Comparison of ENCODE assay signal across 19 cellular contexts in the genomic region with DNA sequence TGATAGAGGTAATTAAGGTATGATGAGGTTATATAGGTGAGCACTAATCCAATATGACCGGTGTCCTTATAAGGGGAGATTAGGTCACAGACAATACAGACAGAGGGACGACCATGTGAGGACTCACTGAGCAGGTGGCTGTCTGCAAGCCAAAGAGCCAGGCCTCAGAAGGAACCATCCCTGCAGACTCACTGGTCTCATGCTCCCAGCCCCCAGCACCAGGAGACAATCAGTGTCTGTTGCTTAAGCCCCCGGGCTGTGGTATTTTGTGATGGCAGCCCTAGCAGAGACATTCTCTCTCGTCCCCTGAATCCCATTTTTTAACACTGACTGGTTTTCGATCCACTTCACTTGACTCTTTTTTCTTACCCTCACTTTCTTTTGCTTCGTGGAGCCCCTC. TPM values are rescaled to one million over a fixed set of nuclear protein-coding genes. Genes with fewer than 3 reads are reported as not detected.
A peak's percentile ranks its signal among the peaks of the same experiment; 100 is the strongest.
DNase-seq lines count a peak whose midpoint lies in the region; ATAC-seq and TF ChIP-seq lines count a peak whose summit lies in the region.
"Had no signal": no experiment of that assay in that cellular context is flagged by ENCODE, and none has a peak within 500 bp of the region (broad histone marks: within the 10 kb centered on the region; RNA-seq: fewer than 3 reads in every experiment).

No MANE protein-coding gene starts in this region.

- no peak overlapping the region for H2BK5ac ChIP-seq in neuronal stem cell (ENCODE audit: low read length)

- DNase-seq in Caco-2 (no peak), NCI-H82 (lab: John Stamatoyannopoulos, UW) (peak; percentile 60), WTC11 (ENCODE audit: low spot score) (no peak), neuronal stem cell (ENCODE audit: low spot score) (no peak)
- DNase-seq: CD4-positive, CD25-positive, alpha-beta regulatory T cell; CD8-positive, alpha-beta T cell; DMS 273 treated with DMSO at 0.1 percent for 48 hours; DMS79; EL; GF-D8; H7; HCEC 1CT had no signal

- no peak overlapping the region for H2AK5ac ChIP-seq in neuronal stem cell (ENCODE audit: low read depth, low read length)

- peak overlapping the region; percentile 58 for H3K18ac ChIP-seq in neuronal stem cell (ENCODE audit: low read length)

- H3K27me3 ChIP-seq in Caco-2 (replicated peaks; ENCODE audit: control insufficient read depth, insufficient read depth, low read length) (no peaks in the 10 kb centered on the region), neuronal stem cell (ENCODE audit: control insufficient read depth in 3 of 3, insufficient read depth in 3 of 3, low read depth in 1 of 3, low read length in 3 of 3) (peaks cover 0 to 21% (median 3%) of the 10 kb centered on the region in 3 experiments)

- H3K27me3 Mint-ChIP-seq in Caco-2 (ENCODE audit: insufficient read depth, unreplicated experiment) (peaks cover 26% of the 10 kb centered on the region), WTC11 (ENCODE audit: low read depth) (peaks cover 21% of the 10 kb centered on the region)

- no peak overlapping the region for H2BK12ac ChIP-seq in neuronal stem cell (ENCODE audit: low read length)

- no peak overlapping the region for H4K91ac ChIP-seq in neuronal stem cell (ENCODE audit: low read depth, low read length, poor library complexity)

- H3K36me3 Mint-ChIP-seq in Caco-2 (ENCODE audit: insufficient read depth, unreplicated experiment) (no peaks in the 10 kb centered on the region), WTC11 (peaks cover 28% of the 10 kb centered on the region)
- H3K36me3 Mint-ChIP-seq: CD4-positive, CD25-positive, alpha-beta regulatory T cell; CD8-positive, alpha-beta T cell had no signal

- no peak overlapping the region for H3K9ac ChIP-seq in neuronal stem cell (ENCODE audit: low read depth, low read length, poor library complexity)
- H3K9ac ChIP-seq: BLaER1 had no signal

- no peak overlapping the region for H3K27ac ChIP-seq in neuronal stem cell (replicated peaks; ENCODE audit: low read length)
- H3K27ac ChIP-seq: 22Rv1, BLaER1, C4-2B had no signal

- H3K27ac Mint-ChIP-seq in Caco-2 (ENCODE audit: unreplicated experiment) = peak overlapping the region; percentile 22
- H3K27ac Mint-ChIP-seq in WTC11 = peak overlapping the region; percentile 6; the same call in 1 of the 2 replicates
- H3K27ac Mint-ChIP-seq: B cell; CD4-positive, CD25-positive, alpha-beta regulatory T cell; CD8-positive, alpha-beta T cell had no signal

- no CpG with 5 or more reads among the region's 6 CpGs for WGBS in neuronal stem cell (ENCODE audit: extremely low coverage in 2 of 2, insufficient read length in 2 of 2, insufficient replicate concordance in 1 of 2), 2 donors

- H3K4me1 Mint-ChIP-seq in Caco-2 (ENCODE audit: low read depth, unreplicated experiment) (no peaks in the 10 kb centered on the region), WTC11 (peaks cover 30% of the 10 kb centered on the region)

- H4K8ac ChIP-seq in neuronal stem cell (ENCODE audit: low read depth, low read length) = no peak overlapping the region

- no peaks in the 10 kb centered on the region for H3K79me1 ChIP-seq in neuronal stem cell (ENCODE audit: low read depth, low read length)

- H3K9me3 ChIP-seq in Caco-2 = no peaks in the 10 kb centered on the region
- no peaks in the 10 kb centered on the region for H3K9me3 ChIP-seq in neuronal stem cell (replicated peaks in 1 of 2; ENCODE audit: control insufficient read depth in 2 of 2, insufficient read depth in 1 of 2, low read depth in 1 of 2, low read length in 2 of 2)
- H3K9me3 ChIP-seq: BLaER1 had no signal

- no peak overlapping the region for H3K4ac ChIP-seq in neuronal stem cell (ENCODE audit: low read length)

- TF ChIP-seq CTCF in Caco-2 (IDR thresholded peaks at IDR 0.05; ENCODE audit: insufficient read depth in 1 of 2, low read depth in 1 of 2, low read length in 1 of 2, severe bottlenecking in 1 of 2, unreplicated experiment in 1 of 2) (no peak), WTC11 (IDR thresholded peaks at IDR 0.05) (no peak)

- intact Hi-C loops in Caco-2 (cut with micrococcal nuclease; ENCODE audit: unreplicated experiment) = no loop called here

- H3K14ac ChIP-seq in neuronal stem cell (ENCODE audit: low read length) = no peak overlapping the region

- H2BK120ac ChIP-seq in neuronal stem cell (ENCODE audit: low read depth, low read length) = no peak overlapping the region

- BruUV-seq in Caco-2 (replicated peaks; lab: Mats Ljungman, UMichigan) = no TSS peak

- H2BK15ac ChIP-seq in neuronal stem cell (ENCODE audit: low read length) = no peak overlapping the region

- ATAC-seq in WTC11 (no peak), HG03571 (IDR thresholded peaks at IDR 0.05; ENCODE audit: unreplicated experiment) (no peak), GM18519 (IDR thresholded peaks at IDR 0.05; ENCODE audit: low FRiP score, unreplicated experiment) (no peak), HG02970 (IDR thresholded peaks at IDR 0.05; ENCODE audit: low FRiP score, unreplicated experiment) (no peak)
- ATAC-seq: CD8-positive, alpha-beta T cell had no signal

- H3K9me3 Mint-ChIP-seq in Caco-2 (ENCODE audit: unreplicated experiment) = no peaks in the 10 kb centered on the region
- peaks cover 3% of the 10 kb centered on the region; the same call in 1 of the 2 replicates for H3K9me3 Mint-ChIP-seq in WTC11
- H3K9me3 Mint-ChIP-seq: CD8-positive, alpha-beta T cell had no signal

- CTCF ChIA-PET in Caco-2 (lab: Charles Lee) = no interaction called here
- CTCF ChIA-PET in WTC11 (lab: Charles Lee) = no interaction called here

- H2AFZ ChIP-seq in neuronal stem cell (ENCODE audit: low read length) = no peak overlapping the region

- no peak overlapping the region for H3K4me3 ChIP-seq in Caco-2 (ENCODE audit: low read depth, low read length)
- H3K4me3 ChIP-seq in neuronal stem cell (ENCODE audit: low read length in 2 of 2) = no peak overlapping the region
- H3K4me3 ChIP-seq: BLaER1 had no signal

- H3K4me2 ChIP-seq in neuronal stem cell (ENCODE audit: insufficient read depth, low read length, poor library complexity, severe bottlenecking) = no peak overlapping the region
- H3K4me2 ChIP-seq: BLaER1 had no signal

- POLR2A ChIA-PET in Caco-2 (lab: Charles Lee) (no interaction called here), WTC11 (lab: Charles Lee) (no interaction called here)

- H3K36me3 ChIP-seq in Caco-2 (ENCODE audit: control insufficient read depth, insufficient read depth, low read length) = no peaks in the 10 kb centered on the region
- no peaks in the 10 kb centered on the region for H3K36me3 ChIP-seq in neuronal stem cell (replicated peaks in 1 of 2; ENCODE audit: control insufficient read depth in 2 of 2, insufficient read depth in 2 of 2, low read length in 2 of 2)
- H3K36me3 ChIP-seq: BLaER1 had no signal

- no peak overlapping the region for H3K4me3 Mint-ChIP-seq in Caco-2 (ENCODE audit: unreplicated experiment)
- peak overlapping the region; percentile 77 for H3K4me3 Mint-ChIP-seq in WTC11
- H3K4me3 Mint-ChIP-seq: B cell; CD4-positive, CD25-positive, alpha-beta regulatory T cell; CD8-positive, alpha-beta T cell had no signal

- H3K4me1 ChIP-seq in Caco-2 = no peaks in the 10 kb centered on the region
- H3K4me1 ChIP-seq in neuronal stem cell (ENCODE audit: control insufficient read depth in 2 of 2, insufficient read depth in 1 of 2, low read depth in 1 of 2, low read length in 2 of 2) = peaks cover 3 to 5% of the 10 kb centered on the region in 2 donors

- no peak overlapping the region for H3K23ac ChIP-seq in neuronal stem cell (ENCODE audit: low read depth, low read length, poor library complexity)

TF ChIP-seq in WTC11, 78 proteins besides CTCF, POLR2A, EP300 and RAD21 (continues in another document):
- TF ChIP-seq KAT7 (CRISPR knock-in tag; IDR thresholded peaks at IDR 0.05; ENCODE audit: borderline replicate concordance) (no peak), ETV6 (CRISPR knock-in tag; IDR thresholded peaks at IDR 0.05) (no peak), FOXJ3 (CRISPR knock-in tag; IDR thresholded peaks at IDR 0.05; ENCODE audit: borderline replicate concordance) (no peak), ZNF232 (CRISPR knock-in tag; IDR thresholded peaks at IDR 0.05) (no peak), MXD4 (CRISPR knock-in tag; IDR thresholded peaks at IDR 0.05; ENCODE audit: borderline replicate concordance) (no peak), ZNF138 (CRISPR knock-in tag; conservative IDR thresholded peaks at IDR 0.05) (no peak)
- TF ChIP-seq, protein P1, sequence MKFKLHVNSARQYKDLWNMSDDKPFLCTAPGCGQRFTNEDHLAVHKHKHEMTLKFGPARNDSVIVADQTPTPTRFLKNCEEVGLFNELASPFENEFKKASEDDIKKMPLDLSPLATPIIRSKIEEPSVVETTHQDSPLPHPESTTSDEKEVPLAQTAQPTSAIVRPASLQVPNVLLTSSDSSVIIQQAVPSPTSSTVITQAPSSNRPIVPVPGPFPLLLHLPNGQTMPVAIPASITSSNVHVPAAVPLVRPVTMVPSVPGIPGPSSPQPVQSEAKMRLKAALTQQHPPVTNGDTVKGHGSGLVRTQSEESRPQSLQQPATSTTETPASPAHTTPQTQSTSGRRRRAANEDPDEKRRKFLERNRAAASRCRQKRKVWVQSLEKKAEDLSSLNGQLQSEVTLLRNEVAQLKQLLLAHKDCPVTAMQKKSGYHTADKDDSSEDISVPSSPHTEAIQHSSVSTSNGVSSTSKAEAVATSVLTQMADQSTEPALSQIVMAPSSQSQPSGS (CRISPR knock-in tag; IDR thresholded peaks at IDR 0.05; ENCODE audit: borderline replicate concordance, low read depth) = no peak
- TF ChIP-seq, protein P2, sequence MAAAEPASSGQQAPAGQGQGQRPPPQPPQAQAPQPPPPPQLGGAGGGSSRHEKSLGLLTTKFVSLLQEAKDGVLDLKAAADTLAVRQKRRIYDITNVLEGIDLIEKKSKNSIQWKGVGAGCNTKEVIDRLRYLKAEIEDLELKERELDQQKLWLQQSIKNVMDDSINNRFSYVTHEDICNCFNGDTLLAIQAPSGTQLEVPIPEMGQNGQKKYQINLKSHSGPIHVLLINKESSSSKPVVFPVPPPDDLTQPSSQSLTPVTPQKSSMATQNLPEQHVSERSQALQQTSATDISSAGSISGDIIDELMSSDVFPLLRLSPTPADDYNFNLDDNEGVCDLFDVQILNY (CRISPR knock-in tag; IDR thresholded peaks at IDR 0.05) = no peak
- TF ChIP-seq, protein P3, sequence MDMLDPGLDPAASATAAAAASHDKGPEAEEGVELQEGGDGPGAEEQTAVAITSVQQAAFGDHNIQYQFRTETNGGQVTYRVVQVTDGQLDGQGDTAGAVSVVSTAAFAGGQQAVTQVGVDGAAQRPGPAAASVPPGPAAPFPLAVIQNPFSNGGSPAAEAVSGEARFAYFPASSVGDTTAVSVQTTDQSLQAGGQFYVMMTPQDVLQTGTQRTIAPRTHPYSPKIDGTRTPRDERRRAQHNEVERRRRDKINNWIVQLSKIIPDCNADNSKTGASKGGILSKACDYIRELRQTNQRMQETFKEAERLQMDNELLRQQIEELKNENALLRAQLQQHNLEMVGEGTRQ (CRISPR knock-in tag; IDR thresholded peaks at IDR 0.05) = no peak

RNA-seq across cellular contexts. Expression of gene PABPC3, which starts 51.9 kb away (rescaled TPM):
- 0.23 and 0.59 TPM in 2 replicates for total RNA-seq in Caco-2 (2022)
- 0.35 to 0.39 TPM (median 0.39 TPM) in 3 replicates for total RNA-seq in WTC11 (2021)
- polyA plus RNA-seq in neuronal stem cell (2013, experiment 1 of 2) = 0.24 TPM
- 0.15 TPM for polyA plus RNA-seq in neuronal stem cell (2013, experiment 2 of 2)
